9 cellular contexts compared by ENCODE assay signal in genomic region chr15:63050737-63051700, GRCh38. TPM values are rescaled to one million over a fixed set of nuclear protein-coding genes. Genes with fewer than 3 reads are reported as not detected.
DNase-seq lines count a peak whose midpoint lies in the region; ATAC-seq, FAIRE-seq and TF ChIP-seq lines count a peak whose summit lies in the region.
"Had no signal": no experiment of that assay in that cellular context is flagged by ENCODE, and none has a peak within 500 bp of the region (broad histone marks: within the 10 kb centered on the region; RNA-seq: fewer than 3 reads in every experiment).

No MANE protein-coding gene starts in this region.

- ATAC-seq in omental fat pad (ENCODE audit: low FRiP score): no peak

- H3K79me2 ChIP-seq in keratinocyte (ENCODE audit: control insufficient read depth, insufficient read depth, low read length): peaks cover 45% of the 10 kb centered on the region

- in situ Hi-C loops in transverse colon (cut with MboI; ENCODE audit: low pct_ligation_motif_present in 1 of 4, low pct_unique_long_range_greater_than_20kb in 1 of 4, low sequenced_read_pairs in 3 of 4): no loop called here

- H3K27ac ChIP-seq in keratinocyte (ENCODE audit: control insufficient read depth, insufficient read depth, low read length): no peak overlapping the region
- H3K27ac ChIP-seq in transverse colon: peak overlapping the region; percentile 96 to 98 (median 96)

- peaks cover 39% of the 10 kb centered on the region for H3K4me1 ChIP-seq in keratinocyte (ENCODE audit: control insufficient read depth, extremely low read depth, insufficient read depth, low read length)
- H3K4me1 ChIP-seq in transverse colon: peaks cover 29 to 88% (median 71%) of the 10 kb centered on the region in 4 donors

- DNase-seq in NCI-H510A treated with DMSO at 0.1 percent for 48 hours (lab: John Stamatoyannopoulos, UW): peak; percentile 37
- no peak for DNase-seq in NCI-H510A (lab: John Stamatoyannopoulos, UW)
- peak; percentile 90 for DNase-seq in SW480 (ENCODE audit: low spot score)
- no peak for DNase-seq in keratinocyte (ENCODE audit: low read depth, low spot score)
- DNase-seq in transverse colon: peak; percentile 70
- no peak for DNase-seq in NCI-H1436 treated with DMSO at 0.1 percent for 48 hours (lab: John Stamatoyannopoulos, UW)
- DNase-seq in NCI-H1694 treated with DMSO at 0.1 percent for 48 hours (lab: John Stamatoyannopoulos, UW): no peak
- no peak for DNase-seq in omental fat pad (ENCODE audit: low spot score)
- DNase-seq: activated B cell treated with CpG ODN at 0.5 μM for 24 hours had no signal

- H3K36me3 ChIP-seq in keratinocyte (ENCODE audit: control insufficient read depth in 2 of 2, extremely low read depth in 1 of 2, insufficient read depth in 2 of 2, low read length in 2 of 2): peaks cover 0 to 13% of the 10 kb centered on the region in 2 experiments
- H3K36me3 ChIP-seq in transverse colon: no peaks in the 10 kb centered on the region

- no peak for TF ChIP-seq CTCF in keratinocyte (optimal IDR thresholded peaks at IDR 0.05 in 1 of 3, IDR thresholded peaks at IDR 0.05 in 1 of 3, conservative IDR thresholded peaks at IDR 0.05 in 1 of 3; ENCODE audit: extremely low read depth in 1 of 3, insufficient read depth in 2 of 3, low read length in 3 of 3)
- TF ChIP-seq CTCF in transverse colon (IDR thresholded peaks at IDR 0.05): no peak
- TF ChIP-seq CTCF in omental fat pad (IDR thresholded peaks at IDR 0.05): no peak

- H3K4me2 ChIP-seq in keratinocyte (ENCODE audit: control insufficient read depth, extremely low read depth, insufficient read depth, low read depth, low read length): peak overlapping the region; percentile 71

- intact Hi-C loops in transverse colon (cut with DNase I; ENCODE audit: low total_unique reads): no loop called here

- H3K4me3 ChIP-seq in keratinocyte (ENCODE audit: control insufficient read depth in 2 of 3, extremely low read depth in 1 of 3, insufficient read depth in 2 of 3, low read depth in 1 of 3, low read length in 3 of 3): no peak overlapping the region
- H3K4me3 ChIP-seq in transverse colon: peak overlapping the region in 2 of 4 donors; percentile 87 to 88

- H3K9ac ChIP-seq in keratinocyte (ENCODE audit: control insufficient read depth, extremely low read depth, insufficient read depth, low read length): no peak overlapping the region

- TF ChIP-seq EP300 in transverse colon (IDR thresholded peaks at IDR 0.05; ENCODE audit: low read depth): peak; percentile 85

- H4K20me1 ChIP-seq in keratinocyte (ENCODE audit: control insufficient read depth, extremely low read depth, insufficient read depth, low read length): no peaks in the 10 kb centered on the region

- WGBS in transverse colon (ENCODE audit: low coverage in 1 of 2), 2 donors: 21 to 29% methylated on average over 3 to 5 of the region's 5 CpGs

- dilution Hi-C loops in keratinocyte (cut with MboI; ENCODE audit: extremely low pct_ligation_motif_present, low sequenced_read_pairs): no loop called here

- no peak for FAIRE-seq in keratinocyte (lab: Jason Lieb, UNC)

- H3K27me3 ChIP-seq in keratinocyte (ENCODE audit: control insufficient read depth, extremely low read depth, insufficient read depth, low read length) (no peaks in the 10 kb centered on the region), transverse colon (no peaks in the 10 kb centered on the region)

- H3K9me3 ChIP-seq in keratinocyte (ENCODE audit: control insufficient read depth, low read depth, low read length) (no peaks in the 10 kb centered on the region), transverse colon (no peaks in the 10 kb centered on the region)

- H2AFZ ChIP-seq in keratinocyte (ENCODE audit: control insufficient read depth, low read length): no peak overlapping the region

- peaks cover 3% of the 10 kb centered on the region for H3K9me1 ChIP-seq in keratinocyte (ENCODE audit: control insufficient read depth, extremely low read depth, insufficient read depth, low read length)

- TF ChIP-seq POLR2A in transverse colon (IDR thresholded peaks at IDR 0.05): peak; percentile 86

RNA-seq across cellular contexts. Expression of gene TPM1, which starts 8.5 kb away (rescaled TPM):
- 348 to 381 TPM (median 370 TPM) in 3 replicates for polyA plus RNA-seq in keratinocyte
- polyA plus RNA-seq in keratinocyte (2011; ENCODE audit: low read depth): 470 TPM
- 448 and 582 TPM in 2 replicates for polyA plus RNA-seq in keratinocyte (2011; cell fraction: cytosol; rRNA removed)
- polyA plus RNA-seq in keratinocyte (2011; cell fraction: nucleus; rRNA removed): 562 and 605 TPM in 2 replicates
- 162 and 249 TPM in 2 replicates for polyA plus RNA-seq in keratinocyte (2012; ENCODE audit: low replicate concordance)
- 94.6 to 233 TPM (median 200 TPM) in 3 replicates for polyA minus RNA-seq in keratinocyte
- polyA minus RNA-seq in keratinocyte (2011; cell fraction: cytosol; rRNA and poly(A)+ RNA removed): 239 TPM
- polyA minus RNA-seq in keratinocyte (2011; cell fraction: nucleus; rRNA and poly(A)+ RNA removed): 234 and 444 TPM in 2 replicates
- total RNA-seq in transverse colon: 1,000 to 10,000 TPM in 2 of 4 donors, 100 to 1,000 TPM in 2; 775 to 2,480 (median 1,140) TPM
- total RNA-seq in omental fat pad: 100 to 1,000 TPM; 167 to 702 (median 252) TPM

Comparison
In these comparisons a context has a peak if more than half of its experiments do, and no peak if none do; other contexts are left out.
1. DNase-seq: peak in NCI-H510A treated with DMSO at 0.1 percent for 48 hours (single experiment), SW480 (single experiment) and transverse colon (single experiment); none in NCI-H510A (single experiment), keratinocyte (single experiment), NCI-H1436 treated with DMSO at 0.1 percent for 48 hours (single experiment), NCI-H1694 treated with DMSO at 0.1 percent for 48 hours (single experiment) and omental fat pad (single experiment).